ENCODE assay signal across 13 cellular contexts in the genomic region with DNA sequence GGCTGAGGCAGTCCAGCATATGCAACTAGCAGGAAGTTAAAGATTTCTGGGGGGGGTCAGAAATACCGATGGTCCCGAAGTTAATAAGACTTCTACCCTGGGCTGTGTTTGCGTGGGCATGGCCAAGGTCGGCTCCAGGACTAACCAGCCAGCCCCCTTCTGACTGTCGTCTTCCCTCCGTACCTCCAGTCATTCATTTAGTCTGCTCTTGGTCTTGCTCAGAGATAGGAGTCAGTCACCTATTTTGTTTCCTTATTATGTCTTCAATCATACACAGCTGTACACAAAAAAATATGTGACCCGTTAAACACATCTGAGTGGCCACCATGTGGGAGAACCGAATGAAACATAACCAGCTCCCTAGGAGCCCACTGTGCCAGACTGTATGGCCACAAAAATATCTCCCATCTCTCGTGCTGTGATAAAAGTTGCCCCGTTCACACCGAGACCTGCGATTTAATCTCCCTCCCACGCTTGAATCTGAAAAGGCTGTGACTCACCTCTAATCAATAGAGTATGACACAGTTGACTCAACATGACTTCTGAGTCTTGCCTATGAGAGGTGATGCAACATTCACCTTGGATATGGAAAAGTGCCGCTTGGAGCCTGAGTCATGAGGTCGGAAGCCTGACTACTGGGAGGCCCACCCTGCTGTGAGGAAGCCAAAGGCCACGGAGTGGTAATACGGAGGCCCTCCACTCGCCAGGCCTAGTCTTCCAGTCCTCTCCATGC. TPM values are rescaled to one million over a fixed set of nuclear protein-coding genes. Genes with fewer than 3 reads are reported as not detected.
A peak's percentile ranks its signal among the peaks of the same experiment; 100 is the strongest.
DNase-seq lines count a peak whose midpoint lies in the region; ATAC-seq, FAIRE-seq and TF ChIP-seq lines count a peak whose summit lies in the region.
"Not testable (repeated sequence)": the region's sequence is repeated elsewhere in the genome, so short reads cannot be mapped to it uniquely, and the experiment has no call there.
"Had no signal": no experiment of that assay in that cellular context is flagged by ENCODE, and none has a peak within 500 bp of the region (broad histone marks: within the 10 kb centered on the region; RNA-seq: fewer than 3 reads in every experiment).

No MANE protein-coding gene starts in this region.

- H3K9me3 Mint-ChIP-seq in activated CD4-positive, alpha-beta T cell treated with anti-CD3 and anti-CD28 coated beads for 36 hours (ENCODE audit: low read depth); activated T-cell treated with anti-CD3 and anti-CD28 coated beads, Interleukin-2, amount 50 U/mL, for 72 hours; astrocyte (ENCODE audit: unreplicated experiment): not testable (repeated sequence)

- TF ChIP-seq CTCF in PC-3 (conservative IDR thresholded peaks at IDR 0.05; ENCODE audit: low read depth, low read length); RWPE2 (IDR thresholded peaks at IDR 0.05; ENCODE audit: poor library complexity, severe bottlenecking); astrocyte (IDR thresholded peaks at IDR 0.05; ENCODE audit: insufficient read depth, low read depth, low read length); HepG2 (CRISPR knock-in tag; IDR thresholded peaks at IDR 0.05): not testable (repeated sequence)

- peak; percentile 37 for ATAC-seq in PC-3
- ATAC-seq in RWPE2 (ENCODE audit: low read depth) = peak; percentile 73
- ATAC-seq in activated CD4-positive, alpha-beta T cell treated with anti-CD3 and anti-CD28 coated beads for 36 hours = peak; percentile 72
- ATAC-seq in activated T-cell treated with anti-CD3 and anti-CD28 coated beads, Interleukin-2, amount 50 U/mL, for 72 hours (replicated peaks in 1 of 2) = peak; percentile 70 to 84
- ATAC-seq in HepG2 = peak; percentile 46; the same call in 2 of the 3 replicates

- not testable (repeated sequence) for H3K36me3 Mint-ChIP-seq in activated CD4-positive, alpha-beta T cell treated with anti-CD3 and anti-CD28 coated beads for 36 hours (ENCODE audit: low read depth); activated T-cell treated with anti-CD3 and anti-CD28 coated beads, Interleukin-2, amount 50 U/mL, for 72 hours (ENCODE audit: insufficient read depth in 2 of 2); astrocyte (ENCODE audit: low read depth, unreplicated experiment)

- TF ChIP-seq POLR2A in GM12892 (IDR thresholded peaks at IDR 0.05; ENCODE audit: low read depth, low read length); HepG2 (IDR thresholded peaks at IDR 0.05; ENCODE audit: insufficient read depth in 1 of 2, low read depth in 2 of 2, low read length in 2 of 2): not testable (repeated sequence)

- intact Hi-C loops in PC-3 (cut with micrococcal nuclease); activated CD4-positive, alpha-beta T cell treated with anti-CD3 and anti-CD28 coated beads for 36 hours (cut with DNase I, micrococcal nuclease); HepG2 (cut with micrococcal nuclease; ENCODE audit: unreplicated experiment): not testable (repeated sequence)

- FAIRE-seq in GM12892 (lab: Jason Lieb, UNC) = peak; percentile 27
- peak; percentile 80 for FAIRE-seq in astrocyte (lab: Jason Lieb, UNC)
- not testable (repeated sequence) for FAIRE-seq in HepG2 (lab: Jason Lieb, UNC)
- peak; percentile 68 for FAIRE-seq in urothelium cell line (lab: Jason Lieb, UNC)

- not testable (repeated sequence) for H3K79me2 ChIP-seq in PC-3 (ENCODE audit: low read length); astrocyte (ENCODE audit: insufficient read depth, low read length); HepG2 (ENCODE audit: insufficient read depth, low read length)

- not testable (repeated sequence) for H3K4me1 ChIP-seq in PC-3 (ENCODE audit: insufficient read depth, low read length); RWPE2 (ENCODE audit: insufficient read depth, poor library complexity, severe bottlenecking); astrocyte (ENCODE audit: insufficient read depth, low read length); HepG2 (ENCODE audit: insufficient read depth, low read length)

- not testable (repeated sequence) for H3K4me2 ChIP-seq in PC-3 (ENCODE audit: low read length); astrocyte (ENCODE audit: low read length); HepG2 (ENCODE audit: low read depth, low read length)

- H3K27me3 Mint-ChIP-seq in activated CD4-positive, alpha-beta T cell treated with anti-CD3 and anti-CD28 coated beads for 36 hours; activated T-cell treated with anti-CD3 and anti-CD28 coated beads, Interleukin-2, amount 50 U/mL, for 72 hours (ENCODE audit: low read depth); astrocyte (ENCODE audit: low read depth, unreplicated experiment): not testable (repeated sequence)

- not testable (repeated sequence) for H3K4me3 Mint-ChIP-seq in activated CD4-positive, alpha-beta T cell treated with anti-CD3 and anti-CD28 coated beads for 36 hours; activated T-cell treated with anti-CD3 and anti-CD28 coated beads, Interleukin-2, amount 50 U/mL, for 72 hours; astrocyte (ENCODE audit: unreplicated experiment)

- H2AFZ ChIP-seq in PC-3 (ENCODE audit: low read length); astrocyte (ENCODE audit: low read depth, low read length); HepG2 (ENCODE audit: low read length): not testable (repeated sequence)

- not testable (repeated sequence) for H4K20me1 ChIP-seq in PC-3 (ENCODE audit: low read length); astrocyte (ENCODE audit: insufficient read depth, low read length); HepG2 (ENCODE audit: insufficient read depth, low read length)

- H3K27ac ChIP-seq in PC-3 (ENCODE audit: low read length); RWPE2 (ENCODE audit: poor library complexity, severe bottlenecking); astrocyte (ENCODE audit: low read depth, low read length); HepG2 (ENCODE audit: extremely low read length, insufficient read depth, low read length): not testable (repeated sequence)

- H3K4me1 Mint-ChIP-seq in activated CD4-positive, alpha-beta T cell treated with anti-CD3 and anti-CD28 coated beads for 36 hours; activated T-cell treated with anti-CD3 and anti-CD28 coated beads, Interleukin-2, amount 50 U/mL, for 72 hours (ENCODE audit: low read depth); astrocyte (ENCODE audit: low read depth, unreplicated experiment): not testable (repeated sequence)

- not testable (repeated sequence) for H3K9me3 ChIP-seq in PC-3 (ENCODE audit: low read length); RWPE2 (ENCODE audit: severe bottlenecking); astrocyte (ENCODE audit: insufficient read depth, low read depth, low read length); HepG2 (ENCODE audit: low read length)

- H3K4me3 ChIP-seq in PC-3 (ENCODE audit: low read length); RWPE2 (ENCODE audit: severe bottlenecking); astrocyte (ENCODE audit: insufficient read depth, low read depth, low read length); HepG2 (replicated peaks in 1 of 3; ENCODE audit: insufficient read depth in 1 of 3, low read depth in 2 of 3, low read length in 3 of 3): not testable (repeated sequence)

- H3K9me2 ChIP-seq in PC-3 (replicated peaks; ENCODE audit: low read length) = not testable (repeated sequence)

- POLR2A ChIA-PET in PC-3 (lab: Charles Lee; ENCODE audit: unreplicated experiment); activated CD4-positive, alpha-beta T cell treated with anti-CD3 and anti-CD28 coated beads for 36 hours (lab: Charles Lee); HepG2 (lab: Yijun Ruan, JAX): not testable (repeated sequence)

- BruUV-seq in PC-3 (replicated peaks; lab: Mats Ljungman, UMichigan); HepG2 (replicated peaks; lab: Mats Ljungman, UMichigan): not testable (repeated sequence)

- WGBS in HepG2 (ENCODE audit: low lambda C conversion rate) = no CpG with 5 or more reads among the region's 18 CpGs

- H3F3A ChIP-seq in PC-3 (ENCODE audit: low read length, unreplicated experiment) = not testable (repeated sequence)

- not testable (repeated sequence) for DNase-seq in GM12892 (ENCODE audit: insufficient read length); PC-3; RWPE2 (ENCODE audit: low spot score); activated CD4-positive, alpha-beta T cell treated with anti-CD3 and anti-CD28 coated beads for 36 hours; activated T-cell treated with anti-CD3 and anti-CD28 coated beads, Interleukin-2, amount 50 U/mL, for 72 hours; astrocyte (ENCODE audit: low read depth); HepG2 (ENCODE audit: low spot score); urothelium cell line (ENCODE audit: low spot score)

- H3K36me3 ChIP-seq in PC-3 (ENCODE audit: low read depth, low read length); RWPE2 (ENCODE audit: low read depth); astrocyte (ENCODE audit: insufficient read depth, low read length); HepG2 (replicated peaks in 1 of 2; ENCODE audit: control insufficient read depth in 1 of 2, insufficient read depth in 2 of 2, low read length in 2 of 2): not testable (repeated sequence)

- in situ Hi-C loops in HepG2 (cut with HindIII; ENCODE audit: extremely low pct_ligation_motif_present, low pct_unique_long_range_greater_than_20kb) = not testable (repeated sequence)

- H3K9ac ChIP-seq in PC-3 (ENCODE audit: low read length); astrocyte (ENCODE audit: low read length); HepG2 (ENCODE audit: insufficient read depth, low read depth, low read length): not testable (repeated sequence)

- TF ChIP-seq RAD21 in HepG2 (CRISPR knock-in tag; IDR thresholded peaks at IDR 0.05) = not testable (repeated sequence)

- not testable (repeated sequence) for H3K27ac Mint-ChIP-seq in activated CD4-positive, alpha-beta T cell treated with anti-CD3 and anti-CD28 coated beads for 36 hours; activated T-cell treated with anti-CD3 and anti-CD28 coated beads, Interleukin-2, amount 50 U/mL, for 72 hours; astrocyte (ENCODE audit: unreplicated experiment)

- H3K27me3 ChIP-seq in PC-3 (ENCODE audit: low read length); RWPE2 (ENCODE audit: insufficient read depth, poor library complexity, severe bottlenecking); astrocyte (ENCODE audit: insufficient read depth, low read length); HepG2 (ENCODE audit: control insufficient read depth in 1 of 2, insufficient read depth in 2 of 2, low read length in 2 of 2): not testable (repeated sequence)

- CTCF ChIA-PET in PC-3 (lab: Charles Lee); activated CD4-positive, alpha-beta T cell treated with anti-CD3 and anti-CD28 coated beads for 36 hours (lab: Charles Lee); HepG2 (lab: Yijun Ruan, JAX; ENCODE audit: low intra/inter-chr PET ratio, low total read pairs): not testable (repeated sequence)

- not testable (repeated sequence) for TF ChIP-seq EP300 in HepG2 (IDR thresholded peaks at IDR 0.05; ENCODE audit: low read depth in 2 of 2, low read length in 2 of 2); HepG2 (CRISPR knock-in tag; IDR thresholded peaks at IDR 0.05; ENCODE audit: borderline replicate concordance)

RNA-seq across cellular contexts. Expression of a gene that starts 2.8 kb away (rescaled TPM):
- not detected for polyA plus RNA-seq in GM12892 (2012; ENCODE audit: missing spikeins)
- total RNA-seq in PC-3 (2014; rRNA removed) (not detected in 2 replicates), astrocyte (0.19 and 0.25 TPM in 2 replicates), HepG2 (2016; rRNA removed; fragmentation: Illumina TruSeq; extraction: Trizol) (not detected in 2 replicates)
- not detected for total RNA-seq in activated CD4-positive, alpha-beta T cell treated with anti-CD3 and anti-CD28 coated beads for 36 hours
- total RNA-seq in activated T-cell treated with anti-CD3 and anti-CD28 coated beads, Interleukin-2, amount 50 U/mL, for 72 hours = not detected
- total RNA-seq in HepG2 (2016; cell fraction: cytosol; rRNA removed; fragmentation: Illumina TruSeq; extraction: Trizol; ENCODE audit: low read depth) = not detected in 2 replicates
- not detected in 2 replicates for total RNA-seq in HepG2 (2016; cell fraction: insoluble cytoplasmic fraction; rRNA removed; fragmentation: Illumina TruSeq; extraction: Trizol)
- not detected in 2 replicates for total RNA-seq in HepG2 (2016; cell fraction: membrane; rRNA removed; fragmentation: Illumina TruSeq; extraction: Trizol)
- total RNA-seq in HepG2 (2016; cell fraction: nucleus; rRNA removed; fragmentation: Illumina TruSeq; extraction: Trizol) = not detected in 2 replicates
- not detected in 2 replicates for polyA plus RNA-seq in HepG2 (2011; rRNA removed)
- not detected in 2 replicates for polyA plus RNA-seq in HepG2 (2011; cell fraction: cytosol; rRNA removed)
- polyA plus RNA-seq in HepG2 (2011; cell fraction: nucleus; rRNA removed) = not detected in 2 replicates
- not detected in 2 replicates for polyA plus RNA-seq in HepG2 (2012)
- polyA plus RNA-seq in HepG2 (2016; cell fraction: cytosol; fragmentation: Illumina TruSeq; extraction: Trizol; ENCODE audit: low read depth) = not detected in 2 replicates
- not detected in 2 replicates for polyA plus RNA-seq in HepG2 (2016; cell fraction: insoluble cytoplasmic fraction; fragmentation: Illumina TruSeq; extraction: Trizol; ENCODE audit: low read depth)
- polyA plus RNA-seq in HepG2 (2016; cell fraction: membrane; fragmentation: Illumina TruSeq; extraction: Trizol; ENCODE audit: low read depth) = not detected in 2 replicates
- not detected in 2 replicates for polyA plus RNA-seq in HepG2 (2016; cell fraction: nucleus; fragmentation: Illumina TruSeq; extraction: Trizol; ENCODE audit: insufficient read depth, low read depth)
- polyA minus RNA-seq in HepG2 (2011; rRNA and poly(A)+ RNA removed; ENCODE audit: low replicate concordance) = not detected in 2 replicates
- polyA minus RNA-seq in HepG2 (2011; cell fraction: cytosol; rRNA and poly(A)+ RNA removed) = not detected in 2 replicates
- polyA minus RNA-seq in HepG2 (2011; cell fraction: nucleus; rRNA and poly(A)+ RNA removed) = not detected in 2 replicates
- total RNA-seq: CD4-positive, alpha-beta memory T cell; CD4-positive, CD25-positive, alpha-beta regulatory T cell; CD8-positive, alpha-beta memory T cell had no signal
- polyA plus RNA-seq: AG04450; CD14-positive monocyte; CD4-positive, alpha-beta memory T cell; CD4-positive, CD25-positive, alpha-beta regulatory T cell; CD8-positive, alpha-beta memory T cell had no signal

RNA-seq across cellular contexts. Expression of a gene that starts 30.5 kb away (rescaled TPM):
- not detected for polyA plus RNA-seq in GM12892 (2012; ENCODE audit: missing spikeins)
- not detected in 2 replicates for total RNA-seq in PC-3 (2014; rRNA removed)
- not detected for total RNA-seq in activated CD4-positive, alpha-beta T cell treated with anti-CD3 and anti-CD28 coated beads for 36 hours
- not detected for total RNA-seq in activated T-cell treated with anti-CD3 and anti-CD28 coated beads, Interleukin-2, amount 50 U/mL, for 72 hours
- total RNA-seq in astrocyte = 0.19 and 0.25 TPM in 2 replicates
- total RNA-seq in HepG2 (2016; rRNA removed; fragmentation: Illumina TruSeq; extraction: Trizol) = not detected in 2 replicates
- not detected in 2 replicates for total RNA-seq in HepG2 (2016; cell fraction: cytosol; rRNA removed; fragmentation: Illumina TruSeq; extraction: Trizol; ENCODE audit: low read depth)
- total RNA-seq in HepG2 (2016; cell fraction: insoluble cytoplasmic fraction; rRNA removed; fragmentation: Illumina TruSeq; extraction: Trizol) = not detected in 2 replicates
- total RNA-seq in HepG2 (2016; cell fraction: membrane; rRNA removed; fragmentation: Illumina TruSeq; extraction: Trizol) = not detected in 2 replicates
- total RNA-seq in HepG2 (2016; cell fraction: nucleus; rRNA removed; fragmentation: Illumina TruSeq; extraction: Trizol) = not detected in 2 replicates
- polyA plus RNA-seq in HepG2 (2011; rRNA removed) = not detected in 2 replicates
- not detected in 2 replicates for polyA plus RNA-seq in HepG2 (2011; cell fraction: cytosol; rRNA removed)
- not detected in 2 replicates for polyA plus RNA-seq in HepG2 (2011; cell fraction: nucleus; rRNA removed)
- polyA plus RNA-seq in HepG2 (2012) = not detected in 2 replicates
- not detected in 2 replicates for polyA plus RNA-seq in HepG2 (2016; cell fraction: cytosol; fragmentation: Illumina TruSeq; extraction: Trizol; ENCODE audit: low read depth)
- polyA plus RNA-seq in HepG2 (2016; cell fraction: insoluble cytoplasmic fraction; fragmentation: Illumina TruSeq; extraction: Trizol; ENCODE audit: low read depth) = not detected in 2 replicates
- not detected in 2 replicates for polyA plus RNA-seq in HepG2 (2016; cell fraction: membrane; fragmentation: Illumina TruSeq; extraction: Trizol; ENCODE audit: low read depth)
- polyA plus RNA-seq in HepG2 (2016; cell fraction: nucleus; fragmentation: Illumina TruSeq; extraction: Trizol; ENCODE audit: insufficient read depth, low read depth) = not detected in 2 replicates
- polyA minus RNA-seq in HepG2 (2011; rRNA and poly(A)+ RNA removed; ENCODE audit: low replicate concordance) = not detected in 2 replicates
- polyA minus RNA-seq in HepG2 (2011; cell fraction: cytosol; rRNA and poly(A)+ RNA removed) = not detected in 2 replicates
- polyA minus RNA-seq in HepG2 (2011; cell fraction: nucleus; rRNA and poly(A)+ RNA removed) = not detected in 2 replicates
- total RNA-seq: CD4-positive, alpha-beta memory T cell; CD4-positive, CD25-positive, alpha-beta regulatory T cell; CD8-positive, alpha-beta memory T cell had no signal
- polyA plus RNA-seq: AG04450; CD14-positive monocyte; CD4-positive, alpha-beta memory T cell; CD4-positive, CD25-positive, alpha-beta regulatory T cell; CD8-positive, alpha-beta memory T cell had no signal
